In the genomic region with DNA sequence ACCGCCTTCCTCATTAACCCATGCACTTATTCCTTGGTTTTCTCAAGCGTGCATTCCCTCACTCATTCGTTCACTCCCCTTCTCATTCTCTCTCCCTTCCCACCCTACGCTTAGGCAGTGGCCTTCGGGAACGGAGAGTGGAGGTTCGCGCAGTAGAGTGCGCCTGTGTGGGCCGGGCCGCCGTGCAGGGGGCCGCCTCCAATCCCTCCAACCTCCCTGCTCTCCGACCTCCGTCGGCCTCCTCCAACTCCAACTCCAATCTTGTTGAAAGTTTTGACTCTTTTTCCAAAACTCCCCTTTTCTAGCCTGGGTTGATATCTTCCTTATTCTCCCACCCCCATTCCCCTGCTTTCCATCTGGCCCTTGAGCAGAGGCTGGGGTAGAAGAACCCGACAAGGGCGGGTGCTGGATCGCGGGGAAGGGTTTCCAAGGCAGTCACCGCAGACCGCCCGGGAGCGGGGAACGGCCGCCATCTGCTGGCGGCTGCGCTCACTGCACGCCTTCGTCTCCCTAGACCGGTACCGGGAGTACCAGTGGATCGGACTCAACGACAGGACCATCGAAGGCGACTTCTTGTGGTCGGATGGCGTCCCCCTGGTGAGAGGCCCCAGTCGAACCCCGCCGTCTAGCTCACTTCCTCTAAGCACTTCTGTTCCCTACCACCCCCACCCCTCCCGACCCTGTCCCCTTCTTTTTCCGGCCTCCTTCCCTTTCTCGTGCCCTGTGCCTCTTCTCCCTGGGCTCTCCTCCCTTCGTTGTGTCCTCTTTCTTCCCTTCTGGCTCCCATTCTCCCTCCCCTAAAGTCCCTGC, we compare ENCODE assay signal across 8 cellular contexts. TPM values are rescaled to one million over a fixed set of nuclear protein-coding genes. Genes with fewer than 3 reads are reported as not detected.
DNase-seq lines count a peak whose midpoint lies in the region; ATAC-seq and TF ChIP-seq lines count a peak whose summit lies in the region.

No MANE protein-coding gene starts in this region.

- H3K4me1 Mint-ChIP-seq in activated CD8-positive, alpha-beta T cell treated with anti-CD3 and anti-CD28 coated beads for 36 hours (ENCODE audit: low read depth) = peaks cover 42% of the 10 kb centered on the region
- peaks cover 48% of the 10 kb centered on the region for H3K4me1 Mint-ChIP-seq in memory B cell

- H3K27me3 Mint-ChIP-seq in activated CD8-positive, alpha-beta T cell treated with anti-CD3 and anti-CD28 coated beads for 36 hours = peaks cover 52% of the 10 kb centered on the region
- H3K27me3 Mint-ChIP-seq in memory B cell = peaks cover 33% of the 10 kb centered on the region

- H3K9me3 Mint-ChIP-seq in activated CD8-positive, alpha-beta T cell treated with anti-CD3 and anti-CD28 coated beads for 36 hours = no peaks in the 10 kb centered on the region
- H3K9me3 Mint-ChIP-seq in memory B cell = no peaks in the 10 kb centered on the region

- in situ Hi-C loops in GM13976 (cut with MboI; ENCODE audit: low sequenced_read_pairs, unreplicated experiment) = no loop called here

- POLR2A ChIA-PET in activated CD8-positive, alpha-beta T cell treated with anti-CD3 and anti-CD28 coated beads for 36 hours (lab: Charles Lee) = interaction anchor here (0.7 to 1.4 kb wide), 5 partner anchors 9 to 57 kb away, joined by 3 to 4 read pairs (median 3); no protein-coding TSS in a partner anchor

- H3K36me3 Mint-ChIP-seq in activated CD8-positive, alpha-beta T cell treated with anti-CD3 and anti-CD28 coated beads for 36 hours (ENCODE audit: low read depth) = no peaks in the 10 kb centered on the region
- H3K36me3 Mint-ChIP-seq in memory B cell = peaks cover 2% of the 10 kb centered on the region

- H3K27ac Mint-ChIP-seq in activated CD8-positive, alpha-beta T cell treated with anti-CD3 and anti-CD28 coated beads for 36 hours = no peak overlapping the region
- peak overlapping the region; percentile 43 for H3K27ac Mint-ChIP-seq in memory B cell

- intact Hi-C loops in activated CD8-positive, alpha-beta T cell treated with anti-CD3 and anti-CD28 coated beads for 36 hours (cut with micrococcal nuclease) = loop anchor here (5.0 kb wide), 1 partner anchor 35 kb away; no protein-coding TSS in a partner anchor

- H3K4me3 Mint-ChIP-seq in activated CD8-positive, alpha-beta T cell treated with anti-CD3 and anti-CD28 coated beads for 36 hours = peak overlapping the region; percentile 44
- peak overlapping the region; percentile 84 for H3K4me3 Mint-ChIP-seq in memory B cell

- ATAC-seq in activated CD8-positive, alpha-beta T cell treated with anti-CD3 and anti-CD28 coated beads for 36 hours = peak; percentile 22
- ATAC-seq in memory B cell (ENCODE audit: low read depth) (peak; percentile 51), HG03039 (IDR thresholded peaks at IDR 0.05; ENCODE audit: unreplicated experiment) (no peak)

- peak; percentile 84 for DNase-seq in GM13976 (ENCODE audit: low spot score)
- peak; percentile 19 for DNase-seq in NCI-H510A (lab: John Stamatoyannopoulos, UW)
- peak; percentile 76 for DNase-seq in activated CD8-positive, alpha-beta T cell treated with anti-CD3 and anti-CD28 coated beads for 36 hours
- peak; percentile 64 for DNase-seq in effector CD8-positive, alpha-beta T cell (lab: John Stamatoyannopoulos, UW)
- peak; percentile 74 to 82 for DNase-seq in memory B cell (ENCODE audit: low spot score in 2 of 2)
- DNase-seq in stimulated activated CD4-positive, alpha-beta T cell treated with anti-CD3 and anti-CD28 coated beads, TNF-alpha, amount 100 ng/mL, for 48 hours (ENCODE audit: low read depth in 3 of 3) = peak; percentile 33 to 69 (median 51)

- TF ChIP-seq CTCF in 22Rv1 (IDR thresholded peaks at IDR 0.05) (peak; percentile 100), GM13976 (IDR thresholded peaks at IDR 0.05; ENCODE audit: borderline replicate concordance, control extremely low read depth, extremely low read depth, insufficient read depth, missing control alignments) (peak; percentile 93)
- TF ChIP-seq CTCF in activated CD8-positive, alpha-beta T cell treated with anti-CD3 and anti-CD28 coated beads for 36 hours (IDR thresholded peaks at IDR 0.05) = peak; percentile 97

- CTCF ChIA-PET in activated CD8-positive, alpha-beta T cell treated with anti-CD3 and anti-CD28 coated beads for 36 hours (lab: Charles Lee) = interaction anchor here (0.7 to 8.6 kb wide), 19 partner anchors 8 to 272 kb away, joined by 3 to 273 read pairs (median 11); a partner anchor contains a TSS

- H3K27ac ChIP-seq in 22Rv1 = no peak overlapping the region

RNA-seq across cellular contexts. Expression of a gene that starts 15.4 kb away (rescaled TPM):
- not detected for total RNA-seq in activated CD8-positive, alpha-beta T cell treated with anti-CD3 and anti-CD28 coated beads for 36 hours

RNA-seq across cellular contexts. Expression of a gene that starts 19.8 kb away (rescaled TPM):
- total RNA-seq in activated CD8-positive, alpha-beta T cell treated with anti-CD3 and anti-CD28 coated beads for 36 hours = not detected

RNA-seq across cellular contexts. Expression of a gene that starts 38.2 kb away (rescaled TPM):
- not detected for total RNA-seq in activated CD8-positive, alpha-beta T cell treated with anti-CD3 and anti-CD28 coated beads for 36 hours

RNA-seq across cellular contexts. Expression of a gene that starts 48.0 kb away (rescaled TPM):
- under 1 TPM; 0.78 to 0.90 TPM for total RNA-seq in activated CD8-positive, alpha-beta T cell treated with anti-CD3 and anti-CD28 coated beads for 36 hours

RNA-seq across cellular contexts. Expression of a gene that starts 56.1 kb away (rescaled TPM):
- 10 to 100 TPM; 50.7 to 51.0 TPM for total RNA-seq in activated CD8-positive, alpha-beta T cell treated with anti-CD3 and anti-CD28 coated beads for 36 hours

Comparison
In these comparisons a context has a peak if more than half of its experiments do, and no peak if none do; other contexts are left out.
1. DNase-seq: peak in every context shown above with its lines; median percentile 84 in GM13976; 78 in memory B cell; 76 in activated CD8-positive, alpha-beta T cell treated with anti-CD3 and anti-CD28 coated beads for 36 hours; 64 in effector CD8-positive, alpha-beta T cell; 51 in stimulated activated CD4-positive, alpha-beta T cell treated with anti-CD3 and anti-CD28 coated beads, TNF-alpha, amount 100 ng/mL, for 48 hours; 19 in NCI-H510A.